ENCODE assay signal across 16 cellular contexts in the genomic region with DNA sequence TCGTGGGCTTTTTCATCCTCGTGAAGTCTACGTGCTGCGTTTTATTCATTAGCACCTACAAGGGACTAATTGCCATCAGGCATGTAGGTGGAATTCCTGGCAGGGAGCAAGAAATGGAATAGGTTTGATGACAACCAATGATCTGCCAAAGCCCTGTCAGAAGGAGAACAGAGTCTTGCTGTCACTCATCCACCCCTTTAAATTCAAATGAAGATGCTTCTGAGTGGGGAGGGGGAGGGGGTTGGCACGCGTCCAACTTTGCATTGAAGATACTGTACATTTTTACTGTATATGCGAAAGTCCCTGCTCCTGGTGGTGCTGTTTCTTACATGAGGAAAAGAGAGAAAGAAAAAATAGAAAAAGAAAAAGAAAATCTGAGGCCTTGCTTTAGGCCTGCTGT.
A peak's percentile ranks its signal among the peaks of the same experiment; 100 is the strongest.
DNase-seq lines count a peak whose midpoint lies in the region; ATAC-seq and TF ChIP-seq lines count a peak whose summit lies in the region.
"Had no signal": no experiment of that assay in that cellular context is flagged by ENCODE, and none has a peak within 500 bp of the region (broad histone marks: within the 10 kb centered on the region; RNA-seq: fewer than 3 reads in every experiment).

No MANE protein-coding gene starts in this region.

- H3K27me3 ChIP-seq in left ventricle myocardium inferior (ENCODE audit: low read depth) (no peaks in the 10 kb centered on the region), esophagus muscularis mucosa (no peaks in the 10 kb centered on the region)
- H3K27me3 ChIP-seq: colonic mucosa, ovary had no signal

- H3K4me3 ChIP-seq in left ventricle myocardium inferior: no peak overlapping the region
- no peak overlapping the region for H3K4me3 ChIP-seq in esophagus muscularis mucosa
- H3K4me3 ChIP-seq: colonic mucosa, GM23248, heart left ventricle, ovary had no signal

- 89% methylated on average over 7 of the region's 7 CpGs for WGBS in esophagus muscularis mucosa

- no peak for TF ChIP-seq EP300 in esophagus muscularis mucosa (IDR thresholded peaks at IDR 0.05)

- H3K4me1 ChIP-seq in left ventricle myocardium inferior (no peaks in the 10 kb centered on the region), esophagus muscularis mucosa (peaks cover 0 to 7% (median 3%) of the 10 kb centered on the region in 4 donors)
- H3K4me1 ChIP-seq: colonic mucosa had no signal

- no peak for TF ChIP-seq POLR2A in esophagus muscularis mucosa (IDR thresholded peaks at IDR 0.05; ENCODE audit: low read depth)

- TF ChIP-seq CTCF in left ventricle myocardium inferior (IDR thresholded peaks at IDR 0.05; ENCODE audit: borderline replicate concordance): no peak
- TF ChIP-seq CTCF in esophagus muscularis mucosa (IDR thresholded peaks at IDR 0.05): no peak

- no peaks in the 10 kb centered on the region for H3K9me3 ChIP-seq in left ventricle myocardium inferior (replicated peaks)
- H3K9me3 ChIP-seq in esophagus muscularis mucosa: no peaks in the 10 kb centered on the region
- H3K9me3 ChIP-seq: colonic mucosa, heart left ventricle, ovary had no signal

- H3K27ac ChIP-seq in caudate nucleus (ENCODE audit: low read depth, low read length) (peak overlapping the region; percentile 16), left ventricle myocardium inferior (replicated peaks) (no peak overlapping the region), esophagus muscularis mucosa (replicated peaks in 1 of 4) (no peak overlapping the region)
- H3K27ac ChIP-seq: colonic mucosa, GM23248, heart left ventricle, ovary had no signal

- H3K36me3 ChIP-seq in left ventricle myocardium inferior (no peaks in the 10 kb centered on the region), esophagus muscularis mucosa (no peaks in the 10 kb centered on the region)
- H3K36me3 ChIP-seq: colonic mucosa, heart left ventricle, ovary had no signal

- intact Hi-C loops in left ventricle myocardium inferior (cut with micrococcal nuclease) (no loop called here), esophagus muscularis mucosa (cut with DNase I) (no loop called here)

- peak in 22 of 61 donors; percentile 7 to 81 (median 29) for DNase-seq in caudate nucleus (lab: John Stamatoyannopoulos, UW)
- no peak for DNase-seq in left ventricle myocardium inferior
- DNase-seq in esophagus muscularis mucosa (ENCODE audit: extremely low spot score): no peak
- DNase-seq in SIG-M5 treated with dmso at 0.1 percent for 504 hours (lab: John Stamatoyannopoulos, UW; ENCODE audit: unreplicated experiment): no peak
- DNase-seq in activated T-cell treated with anti-CD3 and anti-CD28 coated beads for 4 hours: no peak
- DNase-seq: activated CD4-positive, alpha-beta T cell treated with anti-CD3 and anti-CD28 coated beads, Interleukin-2, amount 50 U/mL, for 48 hours; aorta; colonic mucosa; heart left ventricle; MM.1S; ovary; Right ventricle myocardium superior had no signal

- ATAC-seq in GM18498 (IDR thresholded peaks at IDR 0.05; ENCODE audit: unreplicated experiment): peak; percentile 4
- ATAC-seq in GM21423 (IDR thresholded peaks at IDR 0.05; ENCODE audit: unreplicated experiment): peak; percentile 8
- peak; percentile 2 for ATAC-seq in HG03280 (IDR thresholded peaks at IDR 0.05; ENCODE audit: unreplicated experiment)
- ATAC-seq: heart left ventricle had no signal
